13 cellular contexts compared by ENCODE assay signal in the genomic region with DNA sequence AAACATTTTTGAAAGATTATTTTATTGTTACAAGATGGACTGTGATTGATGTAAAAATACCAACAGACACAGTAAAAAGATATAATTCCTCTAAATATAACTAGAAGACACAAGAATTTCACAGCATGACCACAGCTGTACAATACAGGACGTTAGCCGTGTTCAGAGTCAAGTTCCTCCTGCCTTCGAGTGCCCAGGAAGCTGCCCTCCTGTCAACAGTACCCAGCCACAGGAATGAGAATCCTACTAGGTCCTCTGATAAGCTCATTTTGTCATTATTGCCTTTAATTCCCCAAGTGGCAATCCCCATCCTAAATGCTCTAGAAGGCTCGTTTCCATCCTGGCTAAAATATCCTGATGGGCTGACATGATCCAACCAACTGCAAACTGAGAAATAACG. TPM values are rescaled to one million over a fixed set of nuclear protein-coding genes. Genes with fewer than 3 reads are reported as not detected.
DNase-seq lines count a peak whose midpoint lies in the region; ATAC-seq and TF ChIP-seq lines count a peak whose summit lies in the region.
"Had no signal": no experiment of that assay in that cellular context is flagged by ENCODE, and none has a peak within 500 bp of the region (broad histone marks: within the 10 kb centered on the region; RNA-seq: fewer than 3 reads in every experiment).

No MANE protein-coding gene starts in this region.

- H3K79me2 ChIP-seq in MM.1S (ENCODE audit: low read length), result no peaks in the 10 kb centered on the region

- no peaks in the 10 kb centered on the region for H3K9me2 ChIP-seq in MM.1S (replicated peaks; ENCODE audit: insufficient read depth, low read length)

- H2BK12ac ChIP-seq in neuronal stem cell (ENCODE audit: low read length), result no peak overlapping the region

- no peak overlapping the region for H2BK5ac ChIP-seq in neuronal stem cell (ENCODE audit: low read length)

- ATAC-seq in HG03039 (IDR thresholded peaks at IDR 0.05; ENCODE audit: unreplicated experiment), result no peak
- no peak for ATAC-seq in HG03439 (IDR thresholded peaks at IDR 0.05; ENCODE audit: unreplicated experiment)

- H3K14ac ChIP-seq in neuronal stem cell (ENCODE audit: low read length), result peak overlapping the region; percentile 31

- H3K18ac ChIP-seq in neuronal stem cell (ENCODE audit: low read length), result no peak overlapping the region

- no peak overlapping the region for H2BK120ac ChIP-seq in neuronal stem cell (ENCODE audit: low read depth, low read length)

- TF ChIP-seq CTCF in MM.1S (IDR thresholded peaks at IDR 0.05; ENCODE audit: low read length), result no peak

- no peaks in the 10 kb centered on the region for H3K79me1 ChIP-seq in neuronal stem cell (ENCODE audit: low read depth, low read length)

- H2AK5ac ChIP-seq in neuronal stem cell (ENCODE audit: low read depth, low read length), result no peak overlapping the region

- no peaks in the 10 kb centered on the region for H4K20me1 ChIP-seq in MM.1S (ENCODE audit: insufficient read depth, low read length)

- H3K27ac ChIP-seq in MM.1S (ENCODE audit: low read length) (no peak overlapping the region), neuronal stem cell (replicated peaks; ENCODE audit: low read length) (no peak overlapping the region)
- H3K27ac ChIP-seq: RWPE1 had no signal

- H3K4me1 ChIP-seq in MM.1S (ENCODE audit: low read length), result no peaks in the 10 kb centered on the region
- H3K4me1 ChIP-seq in neuronal stem cell (ENCODE audit: control insufficient read depth in 2 of 2, insufficient read depth in 1 of 2, low read depth in 1 of 2, low read length in 2 of 2), result peaks cover 6% of the 10 kb centered on the region in 2 donors

- H4K91ac ChIP-seq in neuronal stem cell (ENCODE audit: low read depth, low read length, poor library complexity), result no peak overlapping the region

- H3K4me3 ChIP-seq in MM.1S (ENCODE audit: low read length) (no peak overlapping the region), neuronal stem cell (ENCODE audit: low read length in 2 of 2) (no peak overlapping the region)

- H3K9me3 ChIP-seq in MM.1S (replicated peaks; ENCODE audit: insufficient read depth, low read length) (no peaks in the 10 kb centered on the region), neuronal stem cell (replicated peaks in 1 of 2; ENCODE audit: control insufficient read depth in 2 of 2, insufficient read depth in 1 of 2, low read depth in 1 of 2, low read length in 2 of 2) (no peaks in the 10 kb centered on the region)
- H3K9me3 ChIP-seq: Caco-2 had no signal

- H3K23ac ChIP-seq in neuronal stem cell (ENCODE audit: low read depth, low read length, poor library complexity), result no peak overlapping the region

- H3K36me3 ChIP-seq in MM.1S (replicated peaks; ENCODE audit: insufficient read depth, low read length), result no peaks in the 10 kb centered on the region
- H3K36me3 ChIP-seq in neuronal stem cell (replicated peaks in 1 of 2; ENCODE audit: control insufficient read depth in 2 of 2, insufficient read depth in 2 of 2, low read length in 2 of 2), result no peaks in the 10 kb centered on the region

- H2BK15ac ChIP-seq in neuronal stem cell (ENCODE audit: low read length), result no peak overlapping the region

- H3K9ac ChIP-seq in MM.1S (ENCODE audit: low read length) (no peak overlapping the region), neuronal stem cell (ENCODE audit: low read depth, low read length, poor library complexity) (no peak overlapping the region)

- no peak overlapping the region for H3K4ac ChIP-seq in neuronal stem cell (ENCODE audit: low read length)

- 0 out of 2 replicates have a peak overlapping the region, but pooled peaks have one; percentile 12 for H2AFZ ChIP-seq in MM.1S (ENCODE audit: low read length)
- H2AFZ ChIP-seq in neuronal stem cell (ENCODE audit: low read length), result no peak overlapping the region

- DNase-seq in EH (ENCODE audit: low read depth), result peak; percentile 24
- no peak for DNase-seq in MM.1S
- DNase-seq in astrocyte of the hippocampus (ENCODE audit: low read depth, low spot score), result peak; percentile 41
- DNase-seq in neuronal stem cell (ENCODE audit: low spot score), result no peak
- no peak for DNase-seq in NK-92 (lab: John Stamatoyannopoulos, UW; ENCODE audit: unreplicated experiment)
- DNase-seq: Caco-2, DMS153, NCI-H187, NCI-H345 had no signal

- H4K8ac ChIP-seq in neuronal stem cell (ENCODE audit: low read depth, low read length), result no peak overlapping the region

- H3K27me3 ChIP-seq in MM.1S (replicated peaks; ENCODE audit: insufficient read depth, low read length) (no peaks in the 10 kb centered on the region), neuronal stem cell (ENCODE audit: control insufficient read depth in 3 of 3, insufficient read depth in 3 of 3, low read depth in 1 of 3, low read length in 3 of 3) (peaks cover 0 to 5% (median 0%) of the 10 kb centered on the region in 3 experiments)

- WGBS in neuronal stem cell (ENCODE audit: extremely low coverage in 2 of 2, insufficient read length in 2 of 2, insufficient replicate concordance in 1 of 2), 2 donors, result no CpG with 5 or more reads among the region's 5 CpGs

- H3K4me2 ChIP-seq in MM.1S (ENCODE audit: low read depth, low read length) (no peak overlapping the region), neuronal stem cell (ENCODE audit: insufficient read depth, low read length, poor library complexity, severe bottlenecking) (no peak overlapping the region)

- no peaks in the 10 kb centered on the region for H3F3A ChIP-seq in MM.1S (ENCODE audit: insufficient read depth, low read length)

RNA-seq across cellular contexts. Expression of gene CAPN2, which starts 16.4 kb away (rescaled TPM):
- polyA plus RNA-seq in neuronal stem cell (2013, experiment 1 of 2), result 50.4 TPM
- 50.8 TPM for polyA plus RNA-seq in neuronal stem cell (2013, experiment 2 of 2)

RNA-seq across cellular contexts. Expression of gene CAPN8, which starts 30.4 kb away (rescaled TPM):
- 0.21 TPM for polyA plus RNA-seq in neuronal stem cell (2013, experiment 1 of 2)
- polyA plus RNA-seq in neuronal stem cell (2013, experiment 2 of 2), result 0.10 TPM
- polyA plus RNA-seq: IgD-negative memory B cell had no signal

Comparison
In these comparisons a context has a peak if more than half of its experiments do, and no peak if none do; other contexts are left out.
1. DNase-seq: peak in EH (single experiment) and astrocyte of the hippocampus (single experiment); none in MM.1S (single experiment), neuronal stem cell (single experiment) and NK-92 (single experiment).